ENCODE assay signal across 12 cellular contexts in the genomic region with DNA sequence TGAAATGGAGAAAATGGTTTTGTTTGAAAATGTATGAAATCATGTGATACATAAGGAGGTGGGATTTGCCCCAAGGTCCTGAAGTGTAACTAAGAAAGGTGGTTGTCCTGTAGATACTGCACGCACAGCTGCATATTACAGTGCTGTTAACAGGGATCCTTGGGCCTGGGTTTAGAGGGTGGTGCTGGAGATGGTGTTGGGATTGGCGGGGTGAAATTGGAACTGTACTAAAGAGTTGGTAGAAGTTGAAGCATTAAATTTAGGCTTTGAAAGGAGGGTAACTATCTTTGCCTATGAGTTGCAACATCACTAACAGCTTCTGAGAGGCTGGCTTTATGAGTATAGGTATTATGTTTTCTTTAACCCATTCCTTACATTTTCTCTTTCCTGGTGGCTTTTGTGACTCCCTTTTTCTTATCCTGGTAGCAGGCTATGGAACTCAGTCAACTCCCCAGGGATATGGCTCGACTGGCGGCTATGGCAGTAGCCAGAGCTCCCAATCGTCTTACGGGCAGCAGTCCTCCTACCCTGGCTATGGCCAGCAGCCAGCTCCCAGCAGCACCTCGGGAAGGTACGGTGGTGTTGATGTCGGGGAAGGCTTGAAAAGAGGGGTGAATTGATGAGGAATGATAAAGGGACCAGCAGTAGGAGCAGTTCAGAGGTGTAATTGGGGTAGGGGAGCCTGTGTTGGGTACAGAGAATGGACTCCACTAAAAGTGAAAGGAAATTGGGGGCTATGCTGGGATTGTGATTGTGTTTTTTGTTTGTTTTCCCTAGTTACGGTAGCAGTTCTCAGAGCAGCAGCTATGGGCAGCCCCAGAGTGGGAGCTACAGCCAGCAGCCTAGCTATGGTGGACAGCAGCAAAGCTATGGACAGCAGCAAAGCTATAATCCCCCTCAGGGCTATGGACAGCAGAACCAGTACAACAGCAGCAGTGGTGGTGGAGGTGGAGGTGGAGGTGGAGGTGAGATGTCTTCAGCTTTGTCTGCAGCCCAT. TPM values are rescaled to one million over a fixed set of nuclear protein-coding genes. Genes with fewer than 3 reads are reported as not detected.
DNase-seq lines count a peak whose midpoint lies in the region; ATAC-seq and TF ChIP-seq lines count a peak whose summit lies in the region.
"Had no signal": no experiment of that assay in that cellular context is flagged by ENCODE, and none has a peak within 500 bp of the region (broad histone marks: within the 10 kb centered on the region; RNA-seq: fewer than 3 reads in every experiment).

No MANE protein-coding gene starts in this region.

- H3K4me3 ChIP-seq in left ventricle myocardium inferior, result peak overlapping the region; percentile 0
- H3K4me3 ChIP-seq in heart left ventricle, result peak overlapping the region in 1 of 12 donors; percentile 95
- H3K4me3 ChIP-seq in iPS-18a (ENCODE audit: low read length), result peak overlapping the region; percentile 90

- in situ Hi-C loops in GM13977 (cut with MboI; ENCODE audit: low pct_unique_long_range_greater_than_20kb, low sequenced_read_pairs, unreplicated experiment), result no loop called here

- H3K9me3 Mint-ChIP-seq in activated B cell treated with CpG ODN at 0.5 μM for 24 hours (no peaks in the 10 kb centered on the region), type B pancreatic cell (no peaks in the 10 kb centered on the region)

- H3K4me1 Mint-ChIP-seq in activated B cell treated with CpG ODN at 0.5 μM for 24 hours (peaks cover 51% of the 10 kb centered on the region), type B pancreatic cell (ENCODE audit: unreplicated experiment) (peaks cover 31% of the 10 kb centered on the region)

- no peak overlapping the region for H3K27ac ChIP-seq in left ventricle myocardium inferior (replicated peaks)
- H3K27ac ChIP-seq in heart left ventricle, result no peak overlapping the region
- H3K27ac ChIP-seq in iPS-18a (ENCODE audit: low read length), result no peak overlapping the region
- H3K27ac ChIP-seq: right atrium auricular region had no signal

- H3K36me3 Mint-ChIP-seq in activated B cell treated with CpG ODN at 0.5 μM for 24 hours (ENCODE audit: low read depth) (peaks cover 81% of the 10 kb centered on the region), type B pancreatic cell (peaks cover 68% of the 10 kb centered on the region)

- H3K4me3 Mint-ChIP-seq in activated B cell treated with CpG ODN at 0.5 μM for 24 hours, result peak overlapping the region; percentile 17
- H3K4me3 Mint-ChIP-seq in type B pancreatic cell, result peak overlapping the region; percentile 75

- POLR2A ChIA-PET in activated B cell treated with CpG ODN at 0.5 μM for 24 hours (lab: Charles Lee), result interaction anchor here (0.6 to 2.9 kb wide), 7 partner anchors 9 to 259 kb away, joined by 3 to 13 read pairs (median 5); a partner anchor contains a TSS

- H3K27me3 ChIP-seq in left ventricle myocardium inferior (ENCODE audit: low read depth), result no peaks in the 10 kb centered on the region
- H3K27me3 ChIP-seq in heart left ventricle, result peaks cover 0 to 5% (median 0%) of the 10 kb centered on the region in 9 donors
- H3K27me3 ChIP-seq in iPS-18a (ENCODE audit: control insufficient read depth, insufficient read depth, low read length), result no peaks in the 10 kb centered on the region
- H3K27me3 ChIP-seq: right atrium auricular region had no signal

- no peaks in the 10 kb centered on the region for H3K9me3 ChIP-seq in left ventricle myocardium inferior (replicated peaks)
- no peaks in the 10 kb centered on the region for H3K9me3 ChIP-seq in heart left ventricle
- no peaks in the 10 kb centered on the region for H3K9me3 ChIP-seq in iPS-18a (ENCODE audit: control insufficient read depth, low read depth, low read length)
- H3K9me3 ChIP-seq: right atrium auricular region had no signal

- H3K27ac Mint-ChIP-seq in activated B cell treated with CpG ODN at 0.5 μM for 24 hours (peak overlapping the region; percentile 53), type B pancreatic cell (peak overlapping the region; percentile 72)

- TF ChIP-seq CTCF in left ventricle myocardium inferior (IDR thresholded peaks at IDR 0.05; ENCODE audit: borderline replicate concordance) (no peak), heart left ventricle (IDR thresholded peaks at IDR 0.05) (no peak), activated B cell treated with CpG ODN at 0.5 μM for 24 hours (IDR thresholded peaks at IDR 0.05) (no peak), type B pancreatic cell (conservative IDR thresholded peaks at IDR 0.05) (no peak), GM13977 (IDR thresholded peaks at IDR 0.05; ENCODE audit: extremely low read depth, insufficient read depth, missing control alignments) (no peak)

- DNase-seq in left ventricle myocardium inferior (no peak), heart left ventricle (no peak), activated B cell treated with CpG ODN at 0.5 μM for 24 hours (no peak), type B pancreatic cell (ENCODE audit: extremely low spot score, unreplicated experiment) (no peak), GM13977 (ENCODE audit: low spot score) (no peak)
- DNase-seq: left cardiac atrium; NK-92 treated with Interleukin-12 subunit alpha and Interleukin-12 subunit beta, amount 100 ng/mL, for 24 hours had no signal

- CTCF ChIA-PET in activated B cell treated with CpG ODN at 0.5 μM for 24 hours (lab: Charles Lee), result no interaction called here

- WGBS in heart left ventricle, 4 donors, result 57 to 63% (median 59%) methylated on average over 10 of the region's 10 CpGs

- TF ChIP-seq POLR2A in heart left ventricle (IDR thresholded peaks at IDR 0.05), result no peak

- ATAC-seq in heart left ventricle, result no peak
- ATAC-seq in activated B cell treated with CpG ODN at 0.5 μM for 24 hours (ENCODE audit: low read depth), result no peak
- ATAC-seq in GM19035 (IDR thresholded peaks at IDR 0.05; ENCODE audit: unreplicated experiment), result no peak
- no peak for ATAC-seq in HG03175 (IDR thresholded peaks at IDR 0.05; ENCODE audit: unreplicated experiment)
- ATAC-seq: left cardiac atrium had no signal

- no peak overlapping the region for H3K9ac ChIP-seq in iPS-18a (ENCODE audit: low read length)

- H3K36me3 ChIP-seq in left ventricle myocardium inferior (peaks cover 66% of the 10 kb centered on the region), heart left ventricle (peaks cover 7 to 72% (median 65%) of the 10 kb centered on the region in 9 donors), iPS-18a (ENCODE audit: control insufficient read depth, low read depth, low read length) (peaks cover 68% of the 10 kb centered on the region)

- H3K27me3 Mint-ChIP-seq in activated B cell treated with CpG ODN at 0.5 μM for 24 hours, result no peaks in the 10 kb centered on the region
- no peaks in the 10 kb centered on the region for H3K27me3 Mint-ChIP-seq in type B pancreatic cell

- H3K4me1 ChIP-seq in left ventricle myocardium inferior (peaks cover 77% of the 10 kb centered on the region), heart left ventricle (peaks cover 0 to 58% (median 38%) of the 10 kb centered on the region in 12 donors), iPS-18a (ENCODE audit: control insufficient read depth, low read depth, low read length) (peaks cover 5% of the 10 kb centered on the region)

- intact Hi-C loops in left ventricle myocardium inferior (cut with micrococcal nuclease), result no loop called here
- intact Hi-C loops in heart left ventricle (cut with DNase I), result loop anchor here in 8 of 10 donors (2.0 to 10.0 kb wide), 6 partner anchors 15 to 274 kb away; a partner anchor contains a TSS
- intact Hi-C loops in activated B cell treated with CpG ODN at 0.5 μM for 24 hours (cut with micrococcal nuclease), result no loop called here

RNA-seq across cellular contexts. Expression of a gene that starts 3.8 kb away (rescaled TPM):
- total RNA-seq in left ventricle myocardium inferior, result 96.9 TPM
- 100 to 1,000 TPM in 7 of 9 donors, 10 to 100 TPM in 2; 20.3 to 213 (median 127) TPM for total RNA-seq in heart left ventricle
- polyA plus RNA-seq in heart left ventricle, result 100 to 1,000 TPM; 127 to 155 TPM
- 681 and 752 TPM in 2 replicates for total RNA-seq in activated B cell treated with CpG ODN at 0.5 μM for 24 hours
- 400 and 654 TPM in 2 replicates for total RNA-seq in type B pancreatic cell (ENCODE audit: low replicate concordance)

RNA-seq across cellular contexts. Expression of a gene that starts 18.8 kb away (rescaled TPM):
- 5.3 TPM for total RNA-seq in left ventricle myocardium inferior
- 10 to 100 TPM in 3 of 9 donors, 1 to 10 TPM in 6; 2.0 to 42.2 (median 5.2) TPM for total RNA-seq in heart left ventricle
- polyA plus RNA-seq in heart left ventricle, result 10 to 100 TPM in 1 of 2 donors, 1 to 10 TPM in 1; 3.9 to 10.0 TPM
- 21.7 and 27.8 TPM in 2 replicates for total RNA-seq in activated B cell treated with CpG ODN at 0.5 μM for 24 hours
- 8.2 and 14.5 TPM in 2 replicates for total RNA-seq in type B pancreatic cell (ENCODE audit: low replicate concordance)

RNA-seq across cellular contexts. Expression of a gene that starts 30.2 kb away (rescaled TPM):
- total RNA-seq in left ventricle myocardium inferior, result 0.91 TPM
- 1 to 10 TPM in 8 of 9 donors, under 1 TPM in 1; 0.32 to 3.4 (median 1.6) TPM for total RNA-seq in heart left ventricle
- 1 to 10 TPM; 1.0 to 1.2 TPM for polyA plus RNA-seq in heart left ventricle
- 0.16 TPM in 1 of 2 replicates, not detected in the other for total RNA-seq in activated B cell treated with CpG ODN at 0.5 μM for 24 hours
- 0.02 TPM in 1 of 2 replicates, not detected in the other for total RNA-seq in type B pancreatic cell (ENCODE audit: low replicate concordance)
- total RNA-seq: M059J had no signal

RNA-seq across cellular contexts. Expression of a gene that starts 33.2 kb away (rescaled TPM):
- total RNA-seq in left ventricle myocardium inferior, result not detected
- not detected for total RNA-seq in heart left ventricle
- polyA plus RNA-seq in heart left ventricle, result not detected
- 0.27 TPM in 1 of 2 replicates, not detected in the other for total RNA-seq in activated B cell treated with CpG ODN at 0.5 μM for 24 hours
- not detected in 2 replicates for total RNA-seq in type B pancreatic cell (ENCODE audit: low replicate concordance)
- total RNA-seq: left cardiac atrium, M059J, right atrium auricular region had no signal

RNA-seq across cellular contexts. Expression of a gene that starts 33.9 kb away (rescaled TPM):
- 1.4 TPM for total RNA-seq in left ventricle myocardium inferior
- 1 to 10 TPM in 7 of 9 donors, under 1 TPM in 2; 0.35 to 5.1 (median 1.2) TPM for total RNA-seq in heart left ventricle
- 1 to 10 TPM; 1.0 to 2.6 TPM for polyA plus RNA-seq in heart left ventricle
- 0.56 and 0.60 TPM in 2 replicates for total RNA-seq in activated B cell treated with CpG ODN at 0.5 μM for 24 hours
- 1.8 and 2.0 TPM in 2 replicates for total RNA-seq in type B pancreatic cell (ENCODE audit: low replicate concordance)

Comparison
In these comparisons a context has a peak if more than half of its experiments do, and no peak if none do; other contexts are left out.
1. intact Hi-C loops: an anchor here in heart left ventricle (2.0 to 10.0 kb wide); none called in left ventricle myocardium inferior and activated B cell treated with CpG ODN at 0.5 μM for 24 hours.